ENCODE assay signal across 16 cellular contexts in genomic region chr1:6221210-6221784, GRCh38. TPM values are rescaled to one million over a fixed set of nuclear protein-coding genes. Genes with fewer than 3 reads are reported as not detected.
A peak's percentile ranks its signal among the peaks of the same experiment; 100 is the strongest.
DNase-seq lines count a peak whose midpoint lies in the region; ATAC-seq and TF ChIP-seq lines count a peak whose summit lies in the region.
"Had no signal": no experiment of that assay in that cellular context is flagged by ENCODE, and none has a peak within 500 bp of the region (broad histone marks: within the 10 kb centered on the region; RNA-seq: fewer than 3 reads in every experiment).

No MANE protein-coding gene starts in this region.

- H2BK15ac ChIP-seq in mesenchymal stem cell (ENCODE audit: low read depth, poor library complexity, severe bottlenecking): no peak overlapping the region

- no peak overlapping the region for H2BK120ac ChIP-seq in mesenchymal stem cell (ENCODE audit: low read depth, low read length)

- no peak overlapping the region for H2AK5ac ChIP-seq in mesenchymal stem cell (ENCODE audit: low read length, severe bottlenecking)

- no peak overlapping the region for H3K4me2 ChIP-seq in mesenchymal stem cell (ENCODE audit: low read length, poor library complexity, severe bottlenecking)
- H3K4me2 ChIP-seq: GM23338 had no signal

- no peak overlapping the region for H2AFZ ChIP-seq in mesenchymal stem cell (ENCODE audit: low read depth, low read length)
- H2AFZ ChIP-seq: GM23338 had no signal

- no peak overlapping the region for H2BK12ac ChIP-seq in mesenchymal stem cell (ENCODE audit: low read length in 2 of 2)

- H3K27ac ChIP-seq in WERI-Rb-1 (peak overlapping the region; percentile 40), mesenchymal stem cell (ENCODE audit: low read length, poor library complexity, severe bottlenecking) (no peak overlapping the region)
- H3K27ac ChIP-seq: SK-N-MC had no signal

- WGBS in mesenchymal stem cell: 89% methylated on average over 11 of the region's 12 CpGs

- no peak overlapping the region for H3K18ac ChIP-seq in mesenchymal stem cell (ENCODE audit: low read depth in 1 of 2, low read length in 2 of 2)

- no peak overlapping the region for H3K4ac ChIP-seq in mesenchymal stem cell (ENCODE audit: low read depth in 1 of 2, low read length in 2 of 2)

- H3K36me3 ChIP-seq in WERI-Rb-1 (peaks cover 43% of the 10 kb centered on the region), mesenchymal stem cell (ENCODE audit: control insufficient read depth in 1 of 2, insufficient read depth in 2 of 2, low read depth in 1 of 2, low read length in 2 of 2) (peaks cover 37 to 40% of the 10 kb centered on the region in 2 experiments)

- peaks cover 11% of the 10 kb centered on the region for H3K79me1 ChIP-seq in mesenchymal stem cell (replicated peaks; ENCODE audit: low read length, poor library complexity, severe bottlenecking)

- H2BK5ac ChIP-seq in mesenchymal stem cell (ENCODE audit: low read depth, low read length, poor library complexity, severe bottlenecking): no peak overlapping the region

- peaks cover 19% of the 10 kb centered on the region for H3K4me1 ChIP-seq in mesenchymal stem cell (ENCODE audit: control insufficient read depth, insufficient read depth, low read depth, low read length)

- no peak overlapping the region for H4K91ac ChIP-seq in mesenchymal stem cell (ENCODE audit: low read length)

- DNase-seq in DMS79 treated with DMSO at 0.1 percent for 48 hours (lab: John Stamatoyannopoulos, UW) (peak; percentile 91), DMS79 (lab: John Stamatoyannopoulos, UW) (no peak), D341Med (ENCODE audit: low spot score) (peak; percentile 10), WERI-Rb-1 (no peak), mesenchymal stem cell (no peak), NCI-H1417 treated with DMSO at 0.1 percent for 48 hours (lab: John Stamatoyannopoulos, UW) (no peak)
- DNase-seq: CD8-positive, alpha-beta T cell; NCI-H2029; NCI-H774; Right ventricle myocardium superior had no signal

- no peak overlapping the region for H3K23ac ChIP-seq in mesenchymal stem cell (ENCODE audit: low read length in 2 of 2)

- H4K8ac ChIP-seq in mesenchymal stem cell (ENCODE audit: low read length): peak overlapping the region; percentile 46

- TF ChIP-seq CTCF in WERI-Rb-1 (IDR thresholded peaks at IDR 0.05; ENCODE audit: low read depth, low read length): no peak

- H3K9me3 ChIP-seq in WERI-Rb-1 (ENCODE audit: severe bottlenecking) (no peaks in the 10 kb centered on the region), mesenchymal stem cell (ENCODE audit: control insufficient read depth, low read length) (no peaks in the 10 kb centered on the region)

- ATAC-seq in HG03521 (IDR thresholded peaks at IDR 0.05; ENCODE audit: unreplicated experiment): no peak
- no peak for ATAC-seq in GM19324 (IDR thresholded peaks at IDR 0.05; ENCODE audit: low FRiP score, unreplicated experiment)
- ATAC-seq: CD8-positive, alpha-beta T cell; GM23338 had no signal

- H3K9ac ChIP-seq in mesenchymal stem cell (ENCODE audit: low read length): no peak overlapping the region

- H3K27me3 ChIP-seq in WERI-Rb-1 (ENCODE audit: insufficient read depth, low read depth, severe bottlenecking): no peaks in the 10 kb centered on the region
- no peaks in the 10 kb centered on the region for H3K27me3 ChIP-seq in mesenchymal stem cell (ENCODE audit: control insufficient read depth in 1 of 2, insufficient read depth in 1 of 2, low read length in 2 of 2)

- H3K14ac ChIP-seq in mesenchymal stem cell (ENCODE audit: low read length in 2 of 2): no peak overlapping the region

- H3K4me3 ChIP-seq in WERI-Rb-1 (ENCODE audit: low read depth, low read length) (no peak overlapping the region), mesenchymal stem cell (ENCODE audit: insufficient read depth in 1 of 2, low read depth in 1 of 2, low read length in 2 of 2) (no peak overlapping the region)
- H3K4me3 ChIP-seq: GM23338, SK-N-MC had no signal

RNA-seq across cellular contexts. Expression of gene ICMT, which starts 14.5 kb away (rescaled TPM):
- polyA plus RNA-seq in mesenchymal stem cell (2013, experiment 1 of 2): 52.7 TPM
- polyA plus RNA-seq in mesenchymal stem cell (2013, experiment 2 of 2): 52.5 TPM

RNA-seq across cellular contexts. Expression of gene RNF207, which starts 15.4 kb away (rescaled TPM):
- polyA plus RNA-seq in mesenchymal stem cell (2013, experiment 1 of 2): 3.3 TPM
- polyA plus RNA-seq in mesenchymal stem cell (2013, experiment 2 of 2): 3.0 TPM

RNA-seq across cellular contexts. Expression of gene RPL22, which starts 21.9 kb away (rescaled TPM):
- 897 TPM for polyA plus RNA-seq in mesenchymal stem cell (2013, experiment 1 of 2)
- 851 TPM for polyA plus RNA-seq in mesenchymal stem cell (2013, experiment 2 of 2)

RNA-seq across cellular contexts. Expression of gene HES3, which starts 22.7 kb away (rescaled TPM):
- not detected for polyA plus RNA-seq in mesenchymal stem cell (2013, experiment 1 of 2)
- not detected for polyA plus RNA-seq in mesenchymal stem cell (2013, experiment 2 of 2)
- polyA plus RNA-seq: BJ, IgD-negative memory B cell had no signal

RNA-seq across cellular contexts. Expression of gene GPR153, which starts 39.6 kb away (rescaled TPM):
- polyA plus RNA-seq in mesenchymal stem cell (2013, experiment 1 of 2): 4.9 TPM
- polyA plus RNA-seq in mesenchymal stem cell (2013, experiment 2 of 2): 5.1 TPM

Comparison
In these comparisons a context has a peak if more than half of its experiments do, and no peak if none do; other contexts are left out.
1. DNase-seq: peak in DMS79 treated with DMSO at 0.1 percent for 48 hours (single experiment) and D341Med (single experiment); none in DMS79 (single experiment), WERI-Rb-1 (single experiment), mesenchymal stem cell (single experiment) and NCI-H1417 treated with DMSO at 0.1 percent for 48 hours (single experiment).